In genomic region chr20:19588731-19589130, GRCh38 we compare ENCODE assay signal across 18 cellular contexts.
A peak's percentile ranks its signal among the peaks of the same experiment; 100 is the strongest.
DNase-seq lines count a peak whose midpoint lies in the region; TF ChIP-seq lines count a peak whose summit lies in the region.
"Had no signal": no experiment of that assay in that cellular context is flagged by ENCODE, and none has a peak within 500 bp of the region (broad histone marks: within the 10 kb centered on the region; RNA-seq: fewer than 3 reads in every experiment).

No MANE protein-coding gene starts in this region.

- TF ChIP-seq CTCF in MM.1S (IDR thresholded peaks at IDR 0.05; ENCODE audit: low read length): peak; percentile 22; the same call in 1 of the 2 replicates
- TF ChIP-seq CTCF in brain (conservative IDR thresholded peaks at IDR 0.05): no peak
- peak in 1 of 4 experiments; percentile 52 for TF ChIP-seq CTCF in prostate gland (IDR thresholded peaks at IDR 0.05)
- TF ChIP-seq CTCF in neural progenitor cell (IDR thresholded peaks at IDR 0.05): no peak

- 10% methylated on average over 5 of the region's 5 CpGs for WGBS in prostate gland

- H3K36me3 Mint-ChIP-seq in brain (peaks cover 13% of the 10 kb centered on the region), neural progenitor cell (no peaks in the 10 kb centered on the region)
- H3K36me3 Mint-ChIP-seq: stimulated activated effector memory CD8-positive, alpha-beta T cell treated with anti-CD3 and anti-CD28 coated beads, Interleukin-12 subunit alpha, Interleukin-12 subunit beta, amount 100 ng/mL, for 72 hours had no signal

- H3K4me1 Mint-ChIP-seq in brain (peaks cover 27% of the 10 kb centered on the region), neural progenitor cell (peaks cover 3% of the 10 kb centered on the region)
- H3K4me1 Mint-ChIP-seq: activated CD4-positive, alpha-beta T cell treated with anti-CD3 and anti-CD28 coated beads, Interleukin-2, amount 10 ng/mL, durations not matched to agents 24 days and 14 days; activated naive CD8-positive, alpha-beta T cell treated with anti-CD3 and anti-CD28 coated beads, Interleukin-2, amount 50 U/mL, for 24 hours; central memory CD8-positive, alpha-beta T cell; stimulated activated effector memory CD8-positive, alpha-beta T cell treated with anti-CD3 and anti-CD28 coated beads, Interleukin-12 subunit alpha, Interleukin-12 subunit beta, amount 100 ng/mL, for 72 hours had no signal

- no peak overlapping the region for H3K4me3 Mint-ChIP-seq in brain
- H3K4me3 Mint-ChIP-seq in neural progenitor cell: no peak overlapping the region
- H3K4me3 Mint-ChIP-seq: activated CD4-positive, alpha-beta T cell treated with anti-CD3 and anti-CD28 coated beads, Interleukin-2, amount 10 ng/mL, durations not matched to agents 24 days and 14 days; activated naive CD8-positive, alpha-beta T cell treated with anti-CD3 and anti-CD28 coated beads, Interleukin-2, amount 50 U/mL, for 24 hours; central memory CD8-positive, alpha-beta T cell; stimulated activated effector memory CD8-positive, alpha-beta T cell treated with anti-CD3 and anti-CD28 coated beads, Interleukin-12 subunit alpha, Interleukin-12 subunit beta, amount 100 ng/mL, for 72 hours had no signal

- H3K9me3 Mint-ChIP-seq in brain (peaks cover 0 to 8% (median 0%) of the 10 kb centered on the region in 5 experiments), neural progenitor cell (no peaks in the 10 kb centered on the region)
- H3K9me3 Mint-ChIP-seq: activated CD4-positive, alpha-beta T cell treated with anti-CD3 and anti-CD28 coated beads, Interleukin-2, amount 10 ng/mL, durations not matched to agents 24 days and 14 days; activated naive CD8-positive, alpha-beta T cell treated with anti-CD3 and anti-CD28 coated beads, Interleukin-2, amount 50 U/mL, for 24 hours; stimulated activated effector memory CD8-positive, alpha-beta T cell treated with anti-CD3 and anti-CD28 coated beads, Interleukin-12 subunit alpha, Interleukin-12 subunit beta, amount 100 ng/mL, for 72 hours had no signal

- H3K9ac ChIP-seq in MM.1S (ENCODE audit: low read length) (no peak overlapping the region), neural progenitor cell (no peak overlapping the region)
- H3K9ac ChIP-seq: BLaER1 treated with 17β-estradiol and CSF1 and Interleukin-3, amounts not matched to agents 10 nM and 100 nM had no signal

- H3K36me3 ChIP-seq in MM.1S (replicated peaks; ENCODE audit: insufficient read depth, low read length): no peaks in the 10 kb centered on the region
- H3K36me3 ChIP-seq in prostate gland: no peaks in the 10 kb centered on the region
- H3K36me3 ChIP-seq in neural progenitor cell: no peaks in the 10 kb centered on the region
- H3K36me3 ChIP-seq: BLaER1 treated with 17β-estradiol and CSF1 and Interleukin-3, amounts not matched to agents 10 nM and 100 nM; gastrocnemius medialis; neutrophil had no signal

- H3K27ac Mint-ChIP-seq in brain (peak overlapping the region in 3 of 5 experiments; percentile 1 to 24 (median 10)), neural progenitor cell (no peak overlapping the region)
- H3K27ac Mint-ChIP-seq: activated CD4-positive, alpha-beta T cell treated with anti-CD3 and anti-CD28 coated beads, Interleukin-2, amount 10 ng/mL, durations not matched to agents 24 days and 14 days; activated naive CD8-positive, alpha-beta T cell treated with anti-CD3 and anti-CD28 coated beads, Interleukin-2, amount 50 U/mL, for 24 hours; stimulated activated effector memory CD8-positive, alpha-beta T cell treated with anti-CD3 and anti-CD28 coated beads, Interleukin-12 subunit alpha, Interleukin-12 subunit beta, amount 100 ng/mL, for 72 hours had no signal

- H3K4me1 ChIP-seq in MM.1S (ENCODE audit: low read length): peaks cover 17% of the 10 kb centered on the region
- H3K4me1 ChIP-seq in prostate gland (replicated peaks): no peaks in the 10 kb centered on the region
- no peaks in the 10 kb centered on the region for H3K4me1 ChIP-seq in neural progenitor cell
- H3K4me1 ChIP-seq: BLaER1 treated with 17β-estradiol and CSF1 and Interleukin-3, amounts not matched to agents 10 nM and 100 nM had no signal

- H3K79me2 ChIP-seq in MM.1S (ENCODE audit: low read length): no peaks in the 10 kb centered on the region
- no peaks in the 10 kb centered on the region for H3K79me2 ChIP-seq in neural progenitor cell (ENCODE audit: low read depth)

- H3F3A ChIP-seq in MM.1S (ENCODE audit: insufficient read depth, low read length): peaks cover 9% of the 10 kb centered on the region; the same call in 1 of the 2 replicates
- H3F3A ChIP-seq in neural progenitor cell (ENCODE audit: low read depth): no peaks in the 10 kb centered on the region

- H4K20me1 ChIP-seq in MM.1S (ENCODE audit: insufficient read depth, low read length): no peaks in the 10 kb centered on the region
- no peaks in the 10 kb centered on the region for H4K20me1 ChIP-seq in neural progenitor cell (ENCODE audit: low read depth)
- H4K20me1 ChIP-seq: BLaER1 treated with 17β-estradiol and CSF1 and Interleukin-3, amounts not matched to agents 10 nM and 100 nM had no signal

- H2AFZ ChIP-seq in MM.1S (ENCODE audit: low read length) (no peak overlapping the region), neural progenitor cell (replicated peaks) (no peak overlapping the region)

- no peaks in the 10 kb centered on the region for H3K27me3 Mint-ChIP-seq in brain
- H3K27me3 Mint-ChIP-seq in neural progenitor cell (ENCODE audit: insufficient read depth, low read depth): peaks cover 4% of the 10 kb centered on the region
- H3K27me3 Mint-ChIP-seq: activated CD4-positive, alpha-beta T cell treated with anti-CD3 and anti-CD28 coated beads, Interleukin-2, amount 10 ng/mL, durations not matched to agents 24 days and 14 days; central memory CD8-positive, alpha-beta T cell had no signal

- H3K9me3 ChIP-seq in MM.1S (replicated peaks; ENCODE audit: insufficient read depth, low read length) (no peaks in the 10 kb centered on the region), prostate gland (no peaks in the 10 kb centered on the region), neural progenitor cell (ENCODE audit: low read depth) (no peaks in the 10 kb centered on the region)
- H3K9me3 ChIP-seq: gastrocnemius medialis, neutrophil had no signal

- H3K27ac ChIP-seq in MM.1S (ENCODE audit: low read length) (no peak overlapping the region), prostate gland (no peak overlapping the region), neural progenitor cell (no peak overlapping the region)
- H3K27ac ChIP-seq: BLaER1 treated with 17β-estradiol and CSF1 and Interleukin-3, amounts not matched to agents 10 nM and 100 nM; gastrocnemius medialis; neutrophil had no signal

- H3K4me3 ChIP-seq in MM.1S (ENCODE audit: low read length) (no peak overlapping the region), prostate gland (no peak overlapping the region), neural progenitor cell (no peak overlapping the region)
- H3K4me3 ChIP-seq: BLaER1 treated with 17β-estradiol and CSF1 and Interleukin-3, amounts not matched to agents 10 nM and 100 nM; gastrocnemius medialis had no signal

- H3K4me2 ChIP-seq in MM.1S (ENCODE audit: low read depth, low read length) (no peak overlapping the region), neural progenitor cell (no peak overlapping the region)
- H3K4me2 ChIP-seq: BLaER1 treated with 17β-estradiol and CSF1 and Interleukin-3, amounts not matched to agents 10 nM and 100 nM had no signal

- intact Hi-C loops in prostate gland (cut with DNase I): loop anchor here (2.0 to 10.0 kb wide), 4 partner anchors 74 to 954 kb away; no protein-coding TSS in a partner anchor

- DNase-seq in DMS79 (lab: John Stamatoyannopoulos, UW): peak; percentile 20
- peak; percentile 23 for DNase-seq in MM.1S
- DNase-seq in prostate gland (ENCODE audit: low spot score): peak; percentile 62
- no peak for DNase-seq in neural progenitor cell (ENCODE audit: low spot score)
- no peak for DNase-seq in nucleus accumbens (lab: John Stamatoyannopoulos, UW)
- no peak for DNase-seq in activated gamma-delta T cell treated with Interleukin-2 at 50 U/mL for 16 hours
- DNase-seq: activated CD4-positive, alpha-beta T cell treated with anti-CD3 and anti-CD28 coated beads, Interleukin-2, amount 10 ng/mL, durations not matched to agents 24 days and 14 days; activated naive CD8-positive, alpha-beta T cell treated with anti-CD3 and anti-CD28 coated beads, Interleukin-2, amount 50 U/mL, for 24 hours; activated T-cell treated with anti-CD3 and anti-CD28 coated beads for 4 hours; gastrocnemius medialis; HCEC 1CT; SHP77 treated with DMSO at 0.1 percent for 48 hours; T-helper 9 cell had no signal

- TF ChIP-seq POLR2A in prostate gland (IDR thresholded peaks at IDR 0.05): no peak

- H3K27me3 ChIP-seq in MM.1S (replicated peaks; ENCODE audit: insufficient read depth, low read length) (no peaks in the 10 kb centered on the region), prostate gland (replicated peaks; ENCODE audit: insufficient read depth) (no peaks in the 10 kb centered on the region), neural progenitor cell (no peaks in the 10 kb centered on the region)
- H3K27me3 ChIP-seq: BLaER1 treated with 17β-estradiol and CSF1 and Interleukin-3, amounts not matched to agents 10 nM and 100 nM; gastrocnemius medialis; neutrophil had no signal

- H3K9me2 ChIP-seq in MM.1S (replicated peaks; ENCODE audit: insufficient read depth, low read length): no peaks in the 10 kb centered on the region

Comparison
In these comparisons a context has a peak if more than half of its experiments do, and no peak if none do; other contexts are left out.
1. DNase-seq: peak in DMS79 (single experiment), MM.1S (single experiment) and prostate gland (single experiment); none in neural progenitor cell (single experiment), nucleus accumbens (0 of 56) and activated gamma-delta T cell treated with Interleukin-2 at 50 U/mL for 16 hours (single experiment).